ENCODE assay signal across 11 cellular contexts in genomic region chr6:36701401-36701991, GRCh38. TPM values are rescaled to one million over a fixed set of nuclear protein-coding genes. Genes with fewer than 3 reads are reported as not detected.
DNase-seq lines count a peak whose midpoint lies in the region; ATAC-seq and TF ChIP-seq lines count a peak whose summit lies in the region.
"Had no signal": no experiment of that assay in that cellular context is flagged by ENCODE, and none has a peak within 500 bp of the region (broad histone marks: within the 10 kb centered on the region; RNA-seq: fewer than 3 reads in every experiment).

No MANE protein-coding gene starts in this region.

- H3K56ac ChIP-seq in IMR-90 (ENCODE audit: extremely low read depth, insufficient read depth, low read length): no peak overlapping the region

- dilution Hi-C loops in IMR-90 (cut with HindIII; ENCODE audit: low sequenced_read_pairs, unreplicated experiment): no loop called here

- peak; percentile 12 for DNase-seq in NCI-H2171 treated with DMSO at 0.1 percent for 48 hours (lab: John Stamatoyannopoulos, UW)
- DNase-seq in NCI-H2171 (lab: John Stamatoyannopoulos, UW): no peak
- no peak for DNase-seq in IMR-90
- no peak for DNase-seq in activated CD8-positive, alpha-beta T cell treated with anti-CD3 and anti-CD28 coated beads for 36 hours
- DNase-seq in neural progenitor cell (ENCODE audit: low spot score): no peak
- DNase-seq in putamen (ENCODE audit: low spot score): no peak
- no peak for DNase-seq in KBM-7
- DNase-seq in NCI-H1694 treated with DMSO at 0.1 percent for 48 hours (lab: John Stamatoyannopoulos, UW): no peak
- DNase-seq: uterus had no signal

- H3K9me1 ChIP-seq in IMR-90 (ENCODE audit: insufficient read depth, low read length): peaks cover 3% of the 10 kb centered on the region; the same call in 1 of the 2 replicates

- POLR2A ChIA-PET in IMR-90 (lab: Charles Lee; ENCODE audit: unreplicated experiment): no interaction called here
- POLR2A ChIA-PET in activated CD8-positive, alpha-beta T cell treated with anti-CD3 and anti-CD28 coated beads for 36 hours (lab: Charles Lee): no interaction called here

- H2AFZ ChIP-seq in IMR-90 (replicated peaks; ENCODE audit: low read length, poor library complexity) (peak overlapping the region; percentile 38), neural progenitor cell (replicated peaks) (no peak overlapping the region)

- H4K20me1 ChIP-seq in IMR-90 (ENCODE audit: insufficient read depth, low read length) (no peaks in the 10 kb centered on the region), neural progenitor cell (ENCODE audit: low read depth) (no peaks in the 10 kb centered on the region)

- H4K5ac ChIP-seq in IMR-90 (ENCODE audit: low read depth, low read length): no peak overlapping the region

- no peak overlapping the region for H3K18ac ChIP-seq in IMR-90 (ENCODE audit: low read depth, low read length)

- no peaks in the 10 kb centered on the region for H3K79me1 ChIP-seq in IMR-90 (ENCODE audit: low read depth in 1 of 2, low read length in 2 of 2)

- H3F3A ChIP-seq in neural progenitor cell (ENCODE audit: low read depth): no peaks in the 10 kb centered on the region

- BruUV-seq in IMR-90 (replicated peaks; lab: Mats Ljungman, UMichigan): no TSS peak

- H3K4me1 ChIP-seq in IMR-90 (ENCODE audit: control insufficient read depth, insufficient read depth, low read length): no peaks in the 10 kb centered on the region
- H3K4me1 ChIP-seq in neural progenitor cell: no peaks in the 10 kb centered on the region
- H3K4me1 ChIP-seq: uterus had no signal

- TF ChIP-seq CTCF in IMR-90 (conservative IDR thresholded peaks at IDR 0.05; ENCODE audit: low read depth, low read length) (no peak), neural progenitor cell (IDR thresholded peaks at IDR 0.05) (peak; percentile 42)
- no peak for TF ChIP-seq CTCF in activated CD8-positive, alpha-beta T cell treated with anti-CD3 and anti-CD28 coated beads for 36 hours (IDR thresholded peaks at IDR 0.05)

- intact Hi-C loops in IMR-90 (cut with micrococcal nuclease): no loop called here
- intact Hi-C loops in activated CD8-positive, alpha-beta T cell treated with anti-CD3 and anti-CD28 coated beads for 36 hours (cut with micrococcal nuclease): no loop called here

- H3K4me2 ChIP-seq in IMR-90 (ENCODE audit: low read depth, low read length): no peak overlapping the region
- no peak overlapping the region for H3K4me2 ChIP-seq in neural progenitor cell

- in situ Hi-C loops in IMR-90 (cut with MboI; ENCODE audit: low sequenced_read_pairs) (loop anchor here (5.0 kb wide), 1 partner anchor 51 kb away; no protein-coding TSS in a partner anchor), KBM-7 (cut with MboI; ENCODE audit: low pct_unique_long_range_greater_than_20kb, low sequenced_read_pairs) (no loop called here)

- no peak overlapping the region; the same call in 1 of the 2 replicates for H3K14ac ChIP-seq in IMR-90 (replicated peaks; ENCODE audit: low read depth, low read length)

- no peak overlapping the region for H3K4ac ChIP-seq in IMR-90 (ENCODE audit: low read depth, low read length)

- H4K8ac ChIP-seq in IMR-90 (ENCODE audit: low read depth in 2 of 2, low read length in 2 of 2): no peak overlapping the region

- H3K4me3 Mint-ChIP-seq in activated CD8-positive, alpha-beta T cell treated with anti-CD3 and anti-CD28 coated beads for 36 hours: no peak overlapping the region
- no peak overlapping the region for H3K4me3 Mint-ChIP-seq in neural progenitor cell

- H3K36me3 ChIP-seq in IMR-90 (ENCODE audit: control insufficient read depth, insufficient read depth, low read length): no peaks in the 10 kb centered on the region
- H3K36me3 ChIP-seq in neural progenitor cell: no peaks in the 10 kb centered on the region
- H3K36me3 ChIP-seq: uterus had no signal

- H4K91ac ChIP-seq in IMR-90 (ENCODE audit: insufficient read depth, low read depth, low read length): no peak overlapping the region

- no peak for TF ChIP-seq POLR2A in IMR-90 (IDR thresholded peaks at IDR 0.05; ENCODE audit: low read depth, low read length)

- no peak overlapping the region for H2BK15ac ChIP-seq in IMR-90 (ENCODE audit: low read depth, low read length)

- H3K9me3 ChIP-seq in IMR-90 (ENCODE audit: control insufficient read depth, insufficient read depth, low read length) (peaks cover 3% of the 10 kb centered on the region), neural progenitor cell (ENCODE audit: low read depth) (no peaks in the 10 kb centered on the region)
- H3K9me3 ChIP-seq: uterus had no signal

- H2BK120ac ChIP-seq in IMR-90 (ENCODE audit: low read depth, low read length): no peak overlapping the region

- H3K4me3 ChIP-seq in IMR-90 (ENCODE audit: insufficient read depth, low read depth, low read length): no peak overlapping the region
- H3K4me3 ChIP-seq in neural progenitor cell: no peak overlapping the region
- H3K4me3 ChIP-seq: uterus had no signal

- H2AK5ac ChIP-seq in IMR-90 (ENCODE audit: low read depth, low read length): peak overlapping the region; percentile 29; the same call in 1 of the 2 replicates

- H3K27ac Mint-ChIP-seq in activated CD8-positive, alpha-beta T cell treated with anti-CD3 and anti-CD28 coated beads for 36 hours: no peak overlapping the region
- H3K27ac Mint-ChIP-seq in neural progenitor cell: no peak overlapping the region

- CTCF ChIA-PET in IMR-90 (lab: Yijun Ruan, JAX): no interaction called here
- CTCF ChIA-PET in activated CD8-positive, alpha-beta T cell treated with anti-CD3 and anti-CD28 coated beads for 36 hours (lab: Charles Lee): interaction anchor here (0.6 kb wide), 1 partner anchor 670 kb away, joined by 3 read pairs; no protein-coding TSS in a partner anchor

- TF ChIP-seq RAD21 in IMR-90 (IDR thresholded peaks at IDR 0.05; ENCODE audit: low read length): no peak

- H3K79me2 ChIP-seq in neural progenitor cell (ENCODE audit: low read depth): no peaks in the 10 kb centered on the region

- H3K27ac ChIP-seq in IMR-90 (ENCODE audit: insufficient read depth, low read length) (no peak overlapping the region), neural progenitor cell (no peak overlapping the region)
- H3K27ac ChIP-seq: uterus had no signal

- peak; percentile 51 for ATAC-seq in IMR-90 (ENCODE audit: low read depth)
- peak; percentile 61 for ATAC-seq in activated CD8-positive, alpha-beta T cell treated with anti-CD3 and anti-CD28 coated beads for 36 hours

- H3K27me3 ChIP-seq in IMR-90 (ENCODE audit: control insufficient read depth, insufficient read depth, low read length) (peaks cover 23% of the 10 kb centered on the region), neural progenitor cell (no peaks in the 10 kb centered on the region)
- H3K27me3 ChIP-seq: uterus had no signal

- H3K9me3 Mint-ChIP-seq in activated CD8-positive, alpha-beta T cell treated with anti-CD3 and anti-CD28 coated beads for 36 hours: no peaks in the 10 kb centered on the region
- H3K9me3 Mint-ChIP-seq in neural progenitor cell: no peaks in the 10 kb centered on the region

- no peak overlapping the region for H3K23ac ChIP-seq in IMR-90 (ENCODE audit: low read depth, low read length)

- whole genome bisulfite sequencing in IMR-90 (ENCODE audit: extremely low coverage in 2 of 2, insufficient read length in 1 of 2), 2 experiments: 100% methylated on average over 1 of the region's 3 CpGs; no CpG with 5 or more reads in 1 of the 2 experiments

- no peak overlapping the region for H2AK9ac ChIP-seq in IMR-90 (replicated peaks; ENCODE audit: low read depth, low read length, poor library complexity)

- H3K9ac ChIP-seq in IMR-90 (ENCODE audit: low read depth, low read length) (no peak overlapping the region), neural progenitor cell (no peak overlapping the region)

- H3K36me3 Mint-ChIP-seq in activated CD8-positive, alpha-beta T cell treated with anti-CD3 and anti-CD28 coated beads for 36 hours (ENCODE audit: low read depth): no peaks in the 10 kb centered on the region
- H3K36me3 Mint-ChIP-seq in neural progenitor cell: no peaks in the 10 kb centered on the region

- H3K4me1 Mint-ChIP-seq in activated CD8-positive, alpha-beta T cell treated with anti-CD3 and anti-CD28 coated beads for 36 hours (ENCODE audit: low read depth): no peaks in the 10 kb centered on the region
- peaks cover 4% of the 10 kb centered on the region for H3K4me1 Mint-ChIP-seq in neural progenitor cell

- H2BK20ac ChIP-seq in IMR-90 (ENCODE audit: low read depth, low read length): no peak overlapping the region

- no peaks in the 10 kb centered on the region for H3K27me3 Mint-ChIP-seq in activated CD8-positive, alpha-beta T cell treated with anti-CD3 and anti-CD28 coated beads for 36 hours
- H3K27me3 Mint-ChIP-seq in neural progenitor cell (ENCODE audit: insufficient read depth, low read depth): peaks cover 4% of the 10 kb centered on the region

- no peak overlapping the region for H2BK5ac ChIP-seq in IMR-90 (ENCODE audit: low read depth, low read length, poor library complexity, severe bottlenecking)

TF ChIP-seq in IMR-90, 13 proteins besides CTCF, POLR2A, EP300 and RAD21 (continues in another document):
- no peak for TF ChIP-seq USF2 (IDR thresholded peaks at IDR 0.05; ENCODE audit: low read depth, low read length)

RNA-seq across cellular contexts. Expression of gene RAB44, which starts 3.9 kb away (rescaled TPM):
- total RNA-seq in IMR-90 (2012; rRNA removed) (not detected in 2 replicates), neural progenitor cell (ENCODE audit: low replicate concordance) (0.03 TPM in 1 of 2 replicates, not detected in the other)
- polyA plus RNA-seq in IMR-90 (2012; rRNA removed): 0.03 and 0.06 TPM in 2 replicates
- polyA plus RNA-seq in IMR-90 (2012; cell fraction: cytosol; rRNA removed): 0.01 TPM in 1 of 2 replicates, not detected in the other
- polyA plus RNA-seq in IMR-90 (2012; cell fraction: nucleus; rRNA removed; ENCODE audit: low replicate concordance): 0.35 and 0.36 TPM in 2 replicates
- under 1 TPM in 1 of 2 experiments, not detected in 1; 0.07 TPM for total RNA-seq in activated CD8-positive, alpha-beta T cell treated with anti-CD3 and anti-CD28 coated beads for 36 hours
- total RNA-seq: lung microvascular endothelial cell, NCI-H460 had no signal

RNA-seq across cellular contexts. Expression of gene CDKN1A, which starts 23.0 kb away (rescaled TPM):
- total RNA-seq in IMR-90 (2012; rRNA removed): 155 and 171 TPM in 2 replicates
- 558 and 576 TPM in 2 replicates for polyA plus RNA-seq in IMR-90 (2012; rRNA removed)
- polyA plus RNA-seq in IMR-90 (2012; cell fraction: cytosol; rRNA removed): 616 and 909 TPM in 2 replicates
- polyA plus RNA-seq in IMR-90 (2012; cell fraction: nucleus; rRNA removed; ENCODE audit: low replicate concordance): 366 and 434 TPM in 2 replicates
- 10 to 100 TPM; 42.3 to 47.4 TPM for total RNA-seq in activated CD8-positive, alpha-beta T cell treated with anti-CD3 and anti-CD28 coated beads for 36 hours
- total RNA-seq in neural progenitor cell (ENCODE audit: low replicate concordance): 7.0 and 14.1 TPM in 2 replicates
